ENCODE assay signal across 8 cellular contexts in genomic region chr1:153977250-153978240, GRCh38. TPM values are rescaled to one million over a fixed set of nuclear protein-coding genes. Genes with fewer than 3 reads are reported as not detected.
DNase-seq lines count a peak whose midpoint lies in the region; ATAC-seq and TF ChIP-seq lines count a peak whose summit lies in the region.

Gene JTB, minus strand, starts transcription at chr1:153977674. Its CDS starts 422 bp downstream, at chr1:153977252.

- H3K4me3 Mint-ChIP-seq in nephron = peak within 1 kb of the TSS; percentile 90 to 100 (median 99)

- peak within 1 kb of the TSS; percentile 78 for H3K4me2 ChIP-seq in Loucy (ENCODE audit: low read depth, low read length, poor library complexity, severe bottlenecking)

- peak within 1 kb of the TSS; percentile 98 for H3K4me3 ChIP-seq in Loucy (ENCODE audit: low read length, poor library complexity, severe bottlenecking)
- H3K4me3 ChIP-seq in fibroblast of the aortic adventitia (ENCODE audit: low read depth, low read length) = peak within 1 kb of the TSS; percentile 98
- H3K4me3 ChIP-seq in stomach = peak within 1 kb of the TSS; percentile 81 to 99 (median 94)

- no peak for TF ChIP-seq EP300 in stomach (IDR thresholded peaks at IDR 0.05)

- peak in 2 of 4 donors; percentile 12 to 69 for TF ChIP-seq POLR2A in stomach (IDR thresholded peaks at IDR 0.05)

- H3K4me1 Mint-ChIP-seq in nephron = peaks cover 30% of the 10 kb centered on the region

- peak within 1 kb of the TSS; percentile 96 for H3K9ac ChIP-seq in Loucy (ENCODE audit: low read depth, low read length, poor library complexity, severe bottlenecking)

- peak; percentile 90 for DNase-seq in DMS114 treated with DMSO at 0.1 percent for 48 hours (lab: John Stamatoyannopoulos, UW; ENCODE audit: unreplicated experiment)
- DNase-seq in SHP77 treated with DMSO at 0.1 percent for 48 hours (lab: John Stamatoyannopoulos, UW) = peak; percentile 89
- DNase-seq in activated effector memory CD4-positive, alpha-beta T cell treated with Interleukin-2 at 50 U/mL for 16 hours = peak; percentile 72
- DNase-seq in fibroblast of the aortic adventitia (ENCODE audit: low read depth) = peak; percentile 78
- DNase-seq in stomach = peak; percentile 91

- H3K9me3 Mint-ChIP-seq in nephron = no peaks in the 10 kb centered on the region

- H3K27ac ChIP-seq in stomach = peak within 1 kb of the TSS; percentile 87 to 97 (median 94)

- H2AFZ ChIP-seq in Loucy (ENCODE audit: low read length) = peak within 1 kb of the TSS; percentile 96

- H3K9me2 ChIP-seq in Loucy (replicated peaks; ENCODE audit: low read depth, low read length) = no peaks in the 10 kb centered on the region

- peaks cover 31% of the 10 kb centered on the region for H3K79me2 ChIP-seq in Loucy (ENCODE audit: insufficient read depth, low read length)

- no peaks in the 10 kb centered on the region for H3K9me3 ChIP-seq in Loucy (ENCODE audit: insufficient read depth, low read depth, low read length)
- H3K9me3 ChIP-seq in stomach = no peaks in the 10 kb centered on the region

- peak; percentile 78 for ATAC-seq in GM21786 (IDR thresholded peaks at IDR 0.05; ENCODE audit: unreplicated experiment)

- H3K4me1 ChIP-seq in Loucy (ENCODE audit: insufficient read depth, low read length, poor library complexity, severe bottlenecking) (peaks cover 21% of the 10 kb centered on the region), stomach (peaks cover 15 to 43% (median 35%) of the 10 kb centered on the region in 4 donors)

- intact Hi-C loops in stomach (cut with DNase I; ENCODE audit: low total_unique reads) = no loop called here

- H4K20me1 ChIP-seq in Loucy (ENCODE audit: insufficient read depth, low read length, poor library complexity, severe bottlenecking) = peaks cover 8% of the 10 kb centered on the region

- H3K36me3 Mint-ChIP-seq in nephron (ENCODE audit: low read depth) = peaks cover 54% of the 10 kb centered on the region

- TF ChIP-seq CTCF in Loucy (conservative IDR thresholded peaks at IDR 0.05; ENCODE audit: low read length) = no peak
- peak; percentile 12 for TF ChIP-seq CTCF in fibroblast of the aortic adventitia (IDR thresholded peaks at IDR 0.05; ENCODE audit: insufficient read depth, low read length)
- no peak for TF ChIP-seq CTCF in nephron (IDR thresholded peaks at IDR 0.05; ENCODE audit: unreplicated experiment in 3 of 3)
- peak in 1 of 7 experiments; percentile 7 for TF ChIP-seq CTCF in stomach (IDR thresholded peaks at IDR 0.05)

- 0 to 1% (median 0%) methylated on average over 27 to 75 of the region's 75 CpGs for WGBS in stomach, 5 donors

- H3F3A ChIP-seq in Loucy (ENCODE audit: low read depth) = no peaks in the 10 kb centered on the region

- H3K27me3 Mint-ChIP-seq in nephron (ENCODE audit: low read depth) = no peaks in the 10 kb centered on the region

- H3K36me3 ChIP-seq in Loucy (ENCODE audit: insufficient read depth, low read length) (peaks cover 12% of the 10 kb centered on the region; the same call in 1 of the 2 replicates), stomach (peaks cover 32 to 65% (median 61%) of the 10 kb centered on the region in 4 donors)

- H3K27me3 ChIP-seq in Loucy (ENCODE audit: insufficient read depth, low read length, poor library complexity, severe bottlenecking) (no peaks in the 10 kb centered on the region), stomach (no peaks in the 10 kb centered on the region)

- H3K27ac Mint-ChIP-seq in nephron = peak within 1 kb of the TSS; percentile 97 to 99 (median 99)

RNA-seq across cellular contexts. Expression of gene JTB, which starts in this region (rescaled TPM):
- total RNA-seq in fibroblast of the aortic adventitia (ENCODE audit: low replicate concordance) = 73.9 and 132 TPM in 2 replicates
- 100 to 1,000 TPM; 130 to 859 (median 234) TPM for total RNA-seq in stomach
- 100 to 1,000 TPM; 214 to 340 (median 237) TPM for polyA plus RNA-seq in stomach

Comparison
In these comparisons a context has a peak if more than half of its experiments do, and no peak if none do; other contexts are left out.
1. Peak in every context shown above with its lines: DNase-seq, ATAC-seq, H3K4me3 ChIP-seq and H3K27ac ChIP-seq.